ENCODE assay signal across 8 cellular contexts in genomic region chr18:25814841-25815458, GRCh38.
DNase-seq lines count a peak whose midpoint lies in the region; ATAC-seq and TF ChIP-seq lines count a peak whose summit lies in the region.

No MANE protein-coding gene starts in this region.

- H3K36me3 Mint-ChIP-seq in T-helper 2 cell treated with Interferon-gamma antibody and Interleukin-4, amounts not matched to agents 5 μg/mL and 100 μg/mL, for 36 hours (ENCODE audit: low read depth), result no peaks in the 10 kb centered on the region

- no peaks in the 10 kb centered on the region for H3K9me3 Mint-ChIP-seq in T-helper 2 cell treated with Interferon-gamma antibody and Interleukin-4, amounts not matched to agents 5 μg/mL and 100 μg/mL, for 36 hours

- H3K27me3 Mint-ChIP-seq in T-helper 2 cell treated with Interferon-gamma antibody and Interleukin-4, amounts not matched to agents 5 μg/mL and 100 μg/mL, for 36 hours (ENCODE audit: low read depth), result no peaks in the 10 kb centered on the region

- in situ Hi-C loops in GM13977 (cut with MboI; ENCODE audit: low pct_unique_long_range_greater_than_20kb, low sequenced_read_pairs, unreplicated experiment), result no loop called here

- TF ChIP-seq CTCF in GM13977 (IDR thresholded peaks at IDR 0.05; ENCODE audit: extremely low read depth, insufficient read depth, missing control alignments), result no peak

- H3K27ac Mint-ChIP-seq in T-helper 2 cell treated with Interferon-gamma antibody and Interleukin-4, amounts not matched to agents 5 μg/mL and 100 μg/mL, for 36 hours, result peak overlapping the region; percentile 60

- H3K4me1 Mint-ChIP-seq in T-helper 2 cell treated with Interferon-gamma antibody and Interleukin-4, amounts not matched to agents 5 μg/mL and 100 μg/mL, for 36 hours (ENCODE audit: low read depth), result peaks cover 7% of the 10 kb centered on the region

- peak; percentile 28 for DNase-seq in GM13977 (ENCODE audit: low spot score)
- no peak for DNase-seq in T-helper 2 cell treated with Interferon-gamma antibody and Interleukin-4, amounts not matched to agents 5 μg/mL and 100 μg/mL, for 36 hours (ENCODE audit: low spot score)
- no peak for DNase-seq in D341Med (ENCODE audit: low spot score)
- DNase-seq in epidermal melanocyte (ENCODE audit: insufficient read length, low spot score), result no peak
- no peak for DNase-seq in stimulated activated CD4-positive, alpha-beta T cell treated with anti-CD3 and anti-CD28 coated beads, Interleukin-12 subunit alpha, Interleukin-12 subunit beta, amount 100 ng/mL, for 4 hours
- no peak for DNase-seq in activated CD4-positive, alpha-beta T cell treated with anti-CD3 and anti-CD28 coated beads for 4 hours

- no peak overlapping the region for H3K4me3 Mint-ChIP-seq in T-helper 2 cell treated with Interferon-gamma antibody and Interleukin-4, amounts not matched to agents 5 μg/mL and 100 μg/mL, for 36 hours

- ATAC-seq in GM19438 (IDR thresholded peaks at IDR 0.05; ENCODE audit: low read depth, unreplicated experiment), result peak; percentile 94
- peak; percentile 93 for ATAC-seq in HG03060 (IDR thresholded peaks at IDR 0.05; ENCODE audit: low read depth, unreplicated experiment)
